Comparison of ENCODE assay signal across 12 cellular contexts in the genomic region with DNA sequence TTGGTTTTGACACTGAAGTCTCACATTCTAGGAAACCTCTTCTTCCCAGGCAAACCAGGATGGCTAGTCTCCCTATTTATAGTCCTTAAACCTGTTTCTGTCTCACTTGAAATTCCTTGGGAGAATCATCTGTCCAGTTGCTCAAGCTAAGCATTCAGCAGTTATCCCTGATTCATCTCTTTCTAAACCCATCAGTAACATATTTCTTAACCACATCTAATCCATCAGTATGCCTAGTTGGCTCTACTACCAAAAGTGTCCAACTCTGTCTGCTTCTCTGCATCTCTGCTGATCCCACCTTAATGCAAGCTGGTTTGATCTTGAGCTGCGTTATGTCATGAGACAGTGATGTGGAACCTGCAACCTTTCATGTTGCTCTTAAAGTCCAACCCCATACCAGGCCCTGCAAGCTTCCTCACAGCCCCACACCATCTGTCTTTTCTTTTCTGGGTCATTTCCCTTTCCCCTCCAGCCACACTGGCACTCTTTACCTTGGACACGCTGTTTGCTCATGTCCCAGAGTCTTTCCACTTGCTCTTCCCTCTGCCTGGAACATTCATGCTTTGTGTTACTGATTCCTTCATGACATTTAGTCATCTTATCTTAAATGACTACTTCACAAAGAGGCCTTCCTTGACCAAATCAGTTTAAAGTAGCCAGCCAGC.
A peak's percentile ranks its signal among the peaks of the same experiment; 100 is the strongest.
DNase-seq lines count a peak whose midpoint lies in the region; ATAC-seq and TF ChIP-seq lines count a peak whose summit lies in the region.
"Had no signal": no experiment of that assay in that cellular context is flagged by ENCODE, and none has a peak within 500 bp of the region (broad histone marks: within the 10 kb centered on the region; RNA-seq: fewer than 3 reads in every experiment).

No MANE protein-coding gene starts in this region.

- H3K4me1 ChIP-seq in trophoblast cell (ENCODE audit: control insufficient read depth in 1 of 2, insufficient read depth in 2 of 2, low read length in 2 of 2) (peaks cover 12 to 16% of the 10 kb centered on the region in 2 experiments), gastrocnemius medialis (no peaks in the 10 kb centered on the region)

- H4K91ac ChIP-seq in trophoblast cell (ENCODE audit: low read depth, low read length) = no peak overlapping the region

- H3K18ac ChIP-seq in trophoblast cell (ENCODE audit: low read length) = no peak overlapping the region

- no CpG with 5 or more reads among the region's 2 CpGs for WGBS in trophoblast cell (ENCODE audit: extremely low coverage, insufficient coverage, insufficient read length)

- intact Hi-C loops in gastrocnemius medialis (cut with DNase I; ENCODE audit: low total_unique reads) = no loop called here

- H4K12ac ChIP-seq in trophoblast cell (ENCODE audit: low read depth, low read length) = no peak overlapping the region

- no peak for TF ChIP-seq POLR2A in gastrocnemius medialis (IDR thresholded peaks at IDR 0.05)

- peaks cover 4% of the 10 kb centered on the region for H3K79me1 ChIP-seq in trophoblast cell (ENCODE audit: low read length)

- peak; percentile 78 for DNase-seq in GM04504 (ENCODE audit: low read depth)
- peak; percentile 75 for DNase-seq in RPMI7951 (ENCODE audit: low read depth)
- peak; percentile 57 for DNase-seq in fibroblast of gingiva (ENCODE audit: low read depth)
- peak in 1 of 2 donors; percentile 17 for DNase-seq in trophoblast cell
- no peak for DNase-seq in gastrocnemius medialis
- DNase-seq in NCI-H1436 treated with DMSO at 0.1 percent for 48 hours (lab: John Stamatoyannopoulos, UW) = no peak
- DNase-seq: activated CD4-positive, alpha-beta T cell treated with anti-CD3 and anti-CD28 coated beads, Interleukin-2, amount 50 U/mL, for 4 hours; activated naive CD4-positive, alpha-beta T cell treated with anti-CD3 and anti-CD28 coated beads, Interleukin-2, amount 10 ng/mL, durations not matched to agents 7 days and 5 days; left lung had no signal

- ATAC-seq in HG02885 (IDR thresholded peaks at IDR 0.05; ENCODE audit: poor library complexity, unreplicated experiment) = no peak
- ATAC-seq in gastrocnemius medialis = no peak
- no peak for ATAC-seq in HG03045 (IDR thresholded peaks at IDR 0.05; ENCODE audit: unreplicated experiment)
- ATAC-seq: left lung, sciatic nerve had no signal

- no peaks in the 10 kb centered on the region for H3K79me2 ChIP-seq in trophoblast cell (ENCODE audit: control insufficient read depth, insufficient read depth, low read length, poor library complexity)

- no peak overlapping the region for H3K14ac ChIP-seq in trophoblast cell (ENCODE audit: low read length)

- in situ Hi-C loops in gastrocnemius medialis (cut with MboI; ENCODE audit: low sequenced_read_pairs in 4 of 4) = no loop called here

- H3K36me3 ChIP-seq in trophoblast cell (ENCODE audit: control insufficient read depth in 1 of 2, insufficient read depth in 2 of 2, low read length in 2 of 2) (no peaks in the 10 kb centered on the region), gastrocnemius medialis (no peaks in the 10 kb centered on the region)
- H3K36me3 ChIP-seq: left lung had no signal

- H4K8ac ChIP-seq in trophoblast cell (ENCODE audit: low read depth, low read length) = no peak overlapping the region

- H2AK5ac ChIP-seq in trophoblast cell (ENCODE audit: low read length) = no peak overlapping the region

- H3K4me2 ChIP-seq in trophoblast cell (ENCODE audit: low read length) = no peak overlapping the region

- H3K4me3 ChIP-seq in trophoblast cell (ENCODE audit: low read depth, low read length) (no peak overlapping the region), gastrocnemius medialis (no peak overlapping the region)
- H3K4me3 ChIP-seq: left lung had no signal

- no peak overlapping the region for H2BK120ac ChIP-seq in trophoblast cell (ENCODE audit: insufficient read depth, low read length, poor library complexity)

- H2AFZ ChIP-seq in trophoblast cell (ENCODE audit: insufficient read depth, low read length, poor library complexity) = no peak overlapping the region

- peak overlapping the region; percentile 1 for H2BK5ac ChIP-seq in trophoblast cell (ENCODE audit: low read depth, low read length, poor library complexity)

- H3K27me3 ChIP-seq in trophoblast cell (ENCODE audit: insufficient read depth, low read length) (no peaks in the 10 kb centered on the region), gastrocnemius medialis (no peaks in the 10 kb centered on the region)
- H3K27me3 ChIP-seq: left lung had no signal

- H3K23ac ChIP-seq in trophoblast cell (ENCODE audit: low read length) = no peak overlapping the region

- no peak for TF ChIP-seq CTCF in gastrocnemius medialis (IDR thresholded peaks at IDR 0.05 in 4 of 5, conservative IDR thresholded peaks at IDR 0.05 in 1 of 5)

- no peak overlapping the region for H3K27ac ChIP-seq in trophoblast cell (ENCODE audit: low read depth, low read length)
- H3K27ac ChIP-seq in gastrocnemius medialis = no peak overlapping the region
- H3K27ac ChIP-seq: left lung had no signal

- no peaks in the 10 kb centered on the region for H3K9me3 ChIP-seq in trophoblast cell (ENCODE audit: insufficient read depth, low read depth, low read length)
- no peaks in the 10 kb centered on the region for H3K9me3 ChIP-seq in gastrocnemius medialis
- H3K9me3 ChIP-seq: left lung had no signal

- no peak overlapping the region for H3K4ac ChIP-seq in trophoblast cell (ENCODE audit: low read depth, low read length)

- H2BK12ac ChIP-seq in trophoblast cell (ENCODE audit: low read length) = no peak overlapping the region

- H3K9ac ChIP-seq in trophoblast cell (ENCODE audit: low read length) = no peak overlapping the region

Comparison
In these comparisons a context has a peak if more than half of its experiments do, and no peak if none do; other contexts are left out.
1. DNase-seq: peak in GM04504 (single experiment), RPMI7951 (single experiment) and fibroblast of gingiva (single experiment); none in gastrocnemius medialis (0 of 2) and NCI-H1436 treated with DMSO at 0.1 percent for 48 hours (single experiment).